8 cellular contexts compared by ENCODE assay signal in genomic region chr19:4343056-4343844, GRCh38. TPM values are rescaled to one million over a fixed set of nuclear protein-coding genes. Genes with fewer than 3 reads are reported as not detected.
DNase-seq lines count a peak whose midpoint lies in the region; ATAC-seq and TF ChIP-seq lines count a peak whose summit lies in the region.

TSS of gene MPND (plus strand) at chr19:4343562. CDS start at chr19:4343594, 32 bp downstream.

- H3K27me3 ChIP-seq in right cardiac atrium (ENCODE audit: control insufficient read depth, insufficient read depth) (no peaks in the 10 kb centered on the region), rectal smooth muscle tissue (ENCODE audit: control insufficient read depth, insufficient read depth, low read length) (peaks cover 3% of the 10 kb centered on the region), aorta (ENCODE audit: control insufficient read depth in 1 of 2, insufficient read depth in 2 of 2, low read length in 1 of 2) (no peaks in the 10 kb centered on the region)

- H3K9me3 ChIP-seq in right cardiac atrium (ENCODE audit: control insufficient read depth, low read length) (no peaks in the 10 kb centered on the region), aorta (ENCODE audit: control insufficient read depth, low read length) (no peaks in the 10 kb centered on the region)

- DNase-seq in NCI-H128 (lab: John Stamatoyannopoulos, UW; ENCODE audit: unreplicated experiment) = peak; percentile 67
- peak; percentile 83 to 92 (median 91) for DNase-seq in T-helper 2 cell
- peak; percentile 61 to 97 (median 89) for DNase-seq in amygdala (lab: John Stamatoyannopoulos, UW)
- DNase-seq in right cardiac atrium = peak; percentile 95 to 98 (median 97)
- DNase-seq in aorta = peak; percentile 95 to 98

- WGBS in right cardiac atrium = under 1% methylated on average over 80 of the region's 80 CpGs
- 1% methylated on average over 60 to 80 of the region's 80 CpGs for WGBS in aorta, 2 donors

- intact Hi-C loops in right cardiac atrium (cut with DNase I) = loop anchor here in 1 of 4 donors (2.0 kb wide), 1 partner anchor 58 kb away; the partner anchor contains the start of gene SH3GL1
- intact Hi-C loops in aorta (cut with DNase I) = loop anchor here (2.0 to 5.0 kb wide), 3 partner anchors 32 to 96 kb away; partner anchors contain the start of genes CHAF1A (in 1 of the 2), SH3GL1 (in 1 of the 2) and YJU2 (in 1 of the 2)

- H3K36me3 ChIP-seq in rectal smooth muscle tissue (ENCODE audit: control insufficient read depth, insufficient read depth, low read length) (no peaks in the 10 kb centered on the region), aorta (ENCODE audit: control insufficient read depth in 1 of 2, insufficient read depth in 2 of 2, low read length in 1 of 2) (no peaks in the 10 kb centered on the region)

- H3K4me3 ChIP-seq in right cardiac atrium (ENCODE audit: low read length) (peak within 1 kb of the TSS; percentile 96), rectal smooth muscle tissue (ENCODE audit: low read length) (peak within 1 kb of the TSS; percentile 98), aorta (ENCODE audit: low read length in 2 of 2) (peak within 1 kb of the TSS; percentile 57 to 71)

- ATAC-seq in HG02623 (IDR thresholded peaks at IDR 0.05; ENCODE audit: unreplicated experiment) (peak; percentile 42), right cardiac atrium (peak; percentile 92), aorta (ENCODE audit: low FRiP score) (peak; percentile 94)

- no peaks in the 10 kb centered on the region for H3K4me1 ChIP-seq in right cardiac atrium (ENCODE audit: control insufficient read depth, insufficient read depth, low read length)
- peaks cover 4% of the 10 kb centered on the region for H3K4me1 ChIP-seq in rectal smooth muscle tissue (ENCODE audit: control insufficient read depth, insufficient read depth, low read length)
- peaks cover 0 to 2% of the 10 kb centered on the region in 2 donors for H3K4me1 ChIP-seq in aorta (ENCODE audit: control insufficient read depth in 1 of 2, insufficient read depth in 2 of 2, low read length in 2 of 2)

- H3K9ac ChIP-seq in rectal smooth muscle tissue (ENCODE audit: low read length) = peak within 1 kb of the TSS; percentile 93

- H3K27ac ChIP-seq in right cardiac atrium (ENCODE audit: low read length) = peak within 1 kb of the TSS; percentile 94
- peak within 1 kb of the TSS; percentile 96 for H3K27ac ChIP-seq in rectal smooth muscle tissue (ENCODE audit: low read depth, low read length)
- peak within 1 kb of the TSS; percentile 14 to 54 for H3K27ac ChIP-seq in aorta (ENCODE audit: low read depth in 1 of 2, low read length in 2 of 2)

- TF ChIP-seq CTCF in GM12872 (IDR thresholded peaks at IDR 0.05; ENCODE audit: insufficient read depth, low read depth, low read length) = peak; percentile 36; the same call in 1 of the 3 replicates

RNA-seq across cellular contexts. Expression of gene MPND, which starts in this region (rescaled TPM):
- total RNA-seq in right cardiac atrium (10 to 100 TPM; 22.8 to 25.8 (median 25.2) TPM), aorta (10 to 100 TPM; 13.5 to 14.3 TPM)
- polyA plus RNA-seq in right cardiac atrium (24.9 TPM), aorta (10 to 100 TPM; 16.0 to 17.9 TPM)

Comparison
In these comparisons a context has a peak if more than half of its experiments do, and no peak if none do; other contexts are left out.
1. Peak in every context shown above with its lines: DNase-seq, ATAC-seq, H3K4me3 ChIP-seq and H3K27ac ChIP-seq.
2. ATAC-seq: peak in every context shown above with its lines; median percentile 94 in aorta; 92 in right cardiac atrium; 42 in HG02623.
3. H3K27ac ChIP-seq: peak in every context shown above with its lines; median percentile 96 in rectal smooth muscle tissue; 94 in right cardiac atrium; 34 in aorta.